Comparison of ENCODE assay signal across 1 cellular context in the genomic region with DNA sequence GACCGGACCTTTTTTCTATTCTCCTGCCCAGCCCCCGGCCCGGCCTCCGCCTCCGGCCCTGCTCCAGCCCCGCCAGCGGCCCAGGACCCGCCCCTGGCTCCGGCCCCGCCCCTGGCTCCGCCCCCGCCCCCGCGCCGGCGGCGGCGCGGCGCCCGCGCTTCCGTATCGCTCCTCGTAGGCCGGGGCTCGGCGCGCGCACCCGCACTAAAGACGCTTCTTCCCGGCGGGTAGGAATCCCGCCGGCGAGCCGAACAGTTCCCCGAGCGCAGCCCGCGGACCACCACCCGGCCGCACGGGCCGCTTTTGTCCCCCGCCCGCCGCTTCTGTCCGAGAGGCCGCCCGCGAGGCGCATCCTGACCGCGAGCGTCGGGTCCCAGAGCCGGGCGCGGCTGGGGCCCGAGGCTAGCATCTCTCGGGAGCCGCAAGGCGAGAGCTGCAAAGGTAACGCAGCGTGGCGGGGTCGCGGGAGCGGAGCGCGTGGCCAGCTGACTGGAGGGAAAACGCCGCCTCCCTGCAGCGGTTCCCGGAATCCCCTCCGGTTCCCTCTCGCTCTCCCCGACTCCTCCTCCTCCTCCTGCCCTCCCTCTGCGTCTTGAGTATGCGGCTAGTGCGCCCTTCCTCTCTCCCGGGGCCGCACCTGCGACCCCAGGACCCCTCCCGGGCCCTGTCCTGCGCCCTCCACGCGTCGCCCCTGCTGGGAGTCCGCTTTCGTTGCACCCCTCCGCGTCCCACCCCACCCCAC.
A peak's percentile ranks its signal among the peaks of the same experiment; 100 is the strongest.
TF ChIP-seq lines count a peak whose summit lies in the region.

A gene (plus strand): TSS at position 163 of the 742 bp plus-strand sequence. CDS start 11,985 bp downstream, outside the sequence.

TF ChIP-seq in K562, 482 proteins besides CTCF, POLR2A, EP300 and RAD21 (continued from another document and continues in another):
- TF ChIP-seq, protein P1, sequence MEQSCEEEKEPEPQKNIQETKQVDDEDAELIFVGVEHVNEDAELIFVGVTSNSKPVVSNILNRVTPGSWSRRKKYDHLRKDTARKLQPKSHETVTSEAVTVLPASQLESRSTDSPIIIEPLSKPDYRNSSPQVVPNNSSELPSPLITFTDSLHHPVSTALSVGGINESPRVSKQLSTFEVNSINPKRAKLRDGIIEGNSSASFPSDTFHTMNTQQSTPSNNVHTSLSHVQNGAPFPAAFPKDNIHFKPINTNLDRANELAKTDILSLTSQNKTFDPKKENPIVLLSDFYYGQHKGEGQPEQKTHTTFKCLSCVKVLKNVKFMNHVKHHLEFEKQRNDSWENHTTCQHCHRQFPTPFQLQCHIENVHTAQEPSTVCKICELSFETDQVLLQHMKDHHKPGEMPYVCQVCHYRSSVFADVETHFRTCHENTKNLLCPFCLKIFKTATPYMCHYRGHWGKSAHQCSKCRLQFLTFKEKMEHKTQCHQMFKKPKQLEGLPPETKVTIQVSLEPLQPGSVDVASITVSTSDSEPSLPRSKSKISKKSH (CRISPR knock-in tag; IDR thresholded peaks at IDR 0.05): no peak
- TF ChIP-seq ILK (tag; IDR thresholded peaks at IDR 0.05; ENCODE audit: borderline replicate concordance, low read depth) (no peak), ZBTB7A (IDR thresholded peaks at IDR 0.05; ENCODE audit: borderline replicate concordance, control insufficient read depth, low read depth, low read length) (no peak), SMAD4 (CRISPR knock-in tag; conservative IDR thresholded peaks at IDR 0.05) (peak; percentile 90), CEBPB (tag; IDR thresholded peaks at IDR 0.05) (no peak), SIX5 (IDR thresholded peaks at IDR 0.05; ENCODE audit: borderline replicate concordance in 1 of 2, insufficient read depth in 1 of 2, low read depth in 1 of 2, low read length in 2 of 2) (no peak), POU5F1 (IDR thresholded peaks at IDR 0.05; ENCODE audit: borderline replicate concordance, low read depth, low read length, partially characterized antibody) (no peak), POLR2B (IDR thresholded peaks at IDR 0.05; ENCODE audit: low read depth, partially characterized antibody) (no peak), RBFOX2 (IDR thresholded peaks at IDR 0.05; ENCODE audit: low read depth, low read length) (peak; percentile 79), ZNF165 (CRISPR knock-in tag; IDR thresholded peaks at IDR 0.05; ENCODE audit: borderline replicate concordance) (peak; percentile 16; the same call in 1 of the 2 replicates), ATF1 (CRISPR knock-in tag; IDR thresholded peaks at IDR 0.05) (no peak), ATF1 (tag; IDR thresholded peaks at IDR 0.05) (no peak; the same call in 1 of the 2 replicates), FUS (optimal IDR thresholded peaks at IDR 0.05; ENCODE audit: low read depth, low read length) (no peak), MTA3 (IDR thresholded peaks at IDR 0.05; ENCODE audit: borderline replicate concordance) (peak; percentile 35; the same call in 1 of the 2 replicates), MXI1 (IDR thresholded peaks at IDR 0.05; ENCODE audit: low read depth, low read length) (no peak), RBM25 (IDR thresholded peaks at IDR 0.05; ENCODE audit: low read depth, low read length, severe bottlenecking) (no peak)
- TF ChIP-seq, protein P2, sequence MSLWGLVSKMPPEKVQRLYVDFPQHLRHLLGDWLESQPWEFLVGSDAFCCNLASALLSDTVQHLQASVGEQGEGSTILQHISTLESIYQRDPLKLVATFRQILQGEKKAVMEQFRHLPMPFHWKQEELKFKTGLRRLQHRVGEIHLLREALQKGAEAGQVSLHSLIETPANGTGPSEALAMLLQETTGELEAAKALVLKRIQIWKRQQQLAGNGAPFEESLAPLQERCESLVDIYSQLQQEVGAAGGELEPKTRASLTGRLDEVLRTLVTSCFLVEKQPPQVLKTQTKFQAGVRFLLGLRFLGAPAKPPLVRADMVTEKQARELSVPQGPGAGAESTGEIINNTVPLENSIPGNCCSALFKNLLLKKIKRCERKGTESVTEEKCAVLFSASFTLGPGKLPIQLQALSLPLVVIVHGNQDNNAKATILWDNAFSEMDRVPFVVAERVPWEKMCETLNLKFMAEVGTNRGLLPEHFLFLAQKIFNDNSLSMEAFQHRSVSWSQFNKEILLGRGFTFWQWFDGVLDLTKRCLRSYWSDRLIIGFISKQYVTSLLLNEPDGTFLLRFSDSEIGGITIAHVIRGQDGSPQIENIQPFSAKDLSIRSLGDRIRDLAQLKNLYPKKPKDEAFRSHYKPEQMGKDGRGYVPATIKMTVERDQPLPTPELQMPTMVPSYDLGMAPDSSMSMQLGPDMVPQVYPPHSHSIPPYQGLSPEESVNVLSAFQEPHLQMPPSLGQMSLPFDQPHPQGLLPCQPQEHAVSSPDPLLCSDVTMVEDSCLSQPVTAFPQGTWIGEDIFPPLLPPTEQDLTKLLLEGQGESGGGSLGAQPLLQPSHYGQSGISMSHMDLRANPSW (CRISPR knock-in tag; IDR thresholded peaks at IDR 0.05): no peak
- TF ChIP-seq, protein P3, sequence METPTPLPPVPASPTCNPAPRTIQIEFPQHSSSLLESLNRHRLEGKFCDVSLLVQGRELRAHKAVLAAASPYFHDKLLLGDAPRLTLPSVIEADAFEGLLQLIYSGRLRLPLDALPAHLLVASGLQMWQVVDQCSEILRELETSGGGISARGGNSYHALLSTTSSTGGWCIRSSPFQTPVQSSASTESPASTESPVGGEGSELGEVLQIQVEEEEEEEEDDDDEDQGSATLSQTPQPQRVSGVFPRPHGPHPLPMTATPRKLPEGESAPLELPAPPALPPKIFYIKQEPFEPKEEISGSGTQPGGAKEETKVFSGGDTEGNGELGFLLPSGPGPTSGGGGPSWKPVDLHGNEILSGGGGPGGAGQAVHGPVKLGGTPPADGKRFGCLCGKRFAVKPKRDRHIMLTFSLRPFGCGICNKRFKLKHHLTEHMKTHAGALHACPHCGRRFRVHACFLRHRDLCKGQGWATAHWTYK (CRISPR knock-in tag; IDR thresholded peaks at IDR 0.05): peak; percentile 42; the same call in 1 of the 2 replicates
- TF ChIP-seq, protein P4, sequence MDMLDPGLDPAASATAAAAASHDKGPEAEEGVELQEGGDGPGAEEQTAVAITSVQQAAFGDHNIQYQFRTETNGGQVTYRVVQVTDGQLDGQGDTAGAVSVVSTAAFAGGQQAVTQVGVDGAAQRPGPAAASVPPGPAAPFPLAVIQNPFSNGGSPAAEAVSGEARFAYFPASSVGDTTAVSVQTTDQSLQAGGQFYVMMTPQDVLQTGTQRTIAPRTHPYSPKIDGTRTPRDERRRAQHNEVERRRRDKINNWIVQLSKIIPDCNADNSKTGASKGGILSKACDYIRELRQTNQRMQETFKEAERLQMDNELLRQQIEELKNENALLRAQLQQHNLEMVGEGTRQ (CRISPR knock-in tag; IDR thresholded peaks at IDR 0.05): peak; percentile 2; the same call in 1 of the 2 replicates
- TF ChIP-seq, protein P5, sequence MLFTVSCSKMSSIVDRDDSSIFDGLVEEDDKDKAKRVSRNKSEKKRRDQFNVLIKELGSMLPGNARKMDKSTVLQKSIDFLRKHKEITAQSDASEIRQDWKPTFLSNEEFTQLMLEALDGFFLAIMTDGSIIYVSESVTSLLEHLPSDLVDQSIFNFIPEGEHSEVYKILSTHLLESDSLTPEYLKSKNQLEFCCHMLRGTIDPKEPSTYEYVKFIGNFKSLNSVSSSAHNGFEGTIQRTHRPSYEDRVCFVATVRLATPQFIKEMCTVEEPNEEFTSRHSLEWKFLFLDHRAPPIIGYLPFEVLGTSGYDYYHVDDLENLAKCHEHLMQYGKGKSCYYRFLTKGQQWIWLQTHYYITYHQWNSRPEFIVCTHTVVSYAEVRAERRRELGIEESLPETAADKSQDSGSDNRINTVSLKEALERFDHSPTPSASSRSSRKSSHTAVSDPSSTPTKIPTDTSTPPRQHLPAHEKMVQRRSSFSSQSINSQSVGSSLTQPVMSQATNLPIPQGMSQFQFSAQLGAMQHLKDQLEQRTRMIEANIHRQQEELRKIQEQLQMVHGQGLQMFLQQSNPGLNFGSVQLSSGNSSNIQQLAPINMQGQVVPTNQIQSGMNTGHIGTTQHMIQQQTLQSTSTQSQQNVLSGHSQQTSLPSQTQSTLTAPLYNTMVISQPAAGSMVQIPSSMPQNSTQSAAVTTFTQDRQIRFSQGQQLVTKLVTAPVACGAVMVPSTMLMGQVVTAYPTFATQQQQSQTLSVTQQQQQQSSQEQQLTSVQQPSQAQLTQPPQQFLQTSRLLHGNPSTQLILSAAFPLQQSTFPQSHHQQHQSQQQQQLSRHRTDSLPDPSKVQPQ (CRISPR knock-in tag; IDR thresholded peaks at IDR 0.05; ENCODE audit: borderline replicate concordance): no peak
- TF ChIP-seq, protein P6, sequence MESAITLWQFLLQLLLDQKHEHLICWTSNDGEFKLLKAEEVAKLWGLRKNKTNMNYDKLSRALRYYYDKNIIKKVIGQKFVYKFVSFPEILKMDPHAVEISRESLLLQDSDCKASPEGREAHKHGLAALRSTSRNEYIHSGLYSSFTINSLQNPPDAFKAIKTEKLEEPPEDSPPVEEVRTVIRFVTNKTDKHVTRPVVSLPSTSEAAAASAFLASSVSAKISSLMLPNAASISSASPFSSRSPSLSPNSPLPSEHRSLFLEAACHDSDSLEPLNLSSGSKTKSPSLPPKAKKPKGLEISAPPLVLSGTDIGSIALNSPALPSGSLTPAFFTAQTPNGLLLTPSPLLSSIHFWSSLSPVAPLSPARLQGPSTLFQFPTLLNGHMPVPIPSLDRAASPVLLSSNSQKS (CRISPR knock-in tag; IDR thresholded peaks at IDR 0.05): no peak
- TF ChIP-seq, protein P7, sequence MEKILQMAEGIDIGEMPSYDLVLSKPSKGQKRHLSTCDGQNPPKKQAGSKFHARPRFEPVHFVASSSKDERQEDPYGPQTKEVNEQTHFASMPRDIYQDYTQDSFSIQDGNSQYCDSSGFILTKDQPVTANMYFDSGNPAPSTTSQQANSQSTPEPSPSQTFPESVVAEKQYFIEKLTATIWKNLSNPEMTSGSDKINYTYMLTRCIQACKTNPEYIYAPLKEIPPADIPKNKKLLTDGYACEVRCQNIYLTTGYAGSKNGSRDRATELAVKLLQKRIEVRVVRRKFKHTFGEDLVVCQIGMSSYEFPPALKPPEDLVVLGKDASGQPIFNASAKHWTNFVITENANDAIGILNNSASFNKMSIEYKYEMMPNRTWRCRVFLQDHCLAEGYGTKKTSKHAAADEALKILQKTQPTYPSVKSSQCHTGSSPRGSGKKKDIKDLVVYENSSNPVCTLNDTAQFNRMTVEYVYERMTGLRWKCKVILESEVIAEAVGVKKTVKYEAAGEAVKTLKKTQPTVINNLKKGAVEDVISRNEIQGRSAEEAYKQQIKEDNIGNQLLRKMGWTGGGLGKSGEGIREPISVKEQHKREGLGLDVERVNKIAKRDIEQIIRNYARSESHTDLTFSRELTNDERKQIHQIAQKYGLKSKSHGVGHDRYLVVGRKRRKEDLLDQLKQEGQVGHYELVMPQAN (IDR thresholded peaks at IDR 0.05; ENCODE audit: borderline replicate concordance): 0 out of 2 replicates have a peak, but pooled peaks have one; percentile 20
- TF ChIP-seq, protein P8, sequence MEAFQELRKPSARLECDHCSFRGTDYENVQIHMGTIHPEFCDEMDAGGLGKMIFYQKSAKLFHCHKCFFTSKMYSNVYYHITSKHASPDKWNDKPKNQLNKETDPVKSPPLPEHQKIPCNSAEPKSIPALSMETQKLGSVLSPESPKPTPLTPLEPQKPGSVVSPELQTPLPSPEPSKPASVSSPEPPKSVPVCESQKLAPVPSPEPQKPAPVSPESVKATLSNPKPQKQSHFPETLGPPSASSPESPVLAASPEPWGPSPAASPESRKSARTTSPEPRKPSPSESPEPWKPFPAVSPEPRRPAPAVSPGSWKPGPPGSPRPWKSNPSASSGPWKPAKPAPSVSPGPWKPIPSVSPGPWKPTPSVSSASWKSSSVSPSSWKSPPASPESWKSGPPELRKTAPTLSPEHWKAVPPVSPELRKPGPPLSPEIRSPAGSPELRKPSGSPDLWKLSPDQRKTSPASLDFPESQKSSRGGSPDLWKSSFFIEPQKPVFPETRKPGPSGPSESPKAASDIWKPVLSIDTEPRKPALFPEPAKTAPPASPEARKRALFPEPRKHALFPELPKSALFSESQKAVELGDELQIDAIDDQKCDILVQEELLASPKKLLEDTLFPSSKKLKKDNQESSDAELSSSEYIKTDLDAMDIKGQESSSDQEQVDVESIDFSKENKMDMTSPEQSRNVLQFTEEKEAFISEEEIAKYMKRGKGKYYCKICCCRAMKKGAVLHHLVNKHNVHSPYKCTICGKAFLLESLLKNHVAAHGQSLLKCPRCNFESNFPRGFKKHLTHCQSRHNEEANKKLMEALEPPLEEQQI (IDR thresholded peaks at IDR 0.05): no peak
- TF ChIP-seq, protein P9, sequence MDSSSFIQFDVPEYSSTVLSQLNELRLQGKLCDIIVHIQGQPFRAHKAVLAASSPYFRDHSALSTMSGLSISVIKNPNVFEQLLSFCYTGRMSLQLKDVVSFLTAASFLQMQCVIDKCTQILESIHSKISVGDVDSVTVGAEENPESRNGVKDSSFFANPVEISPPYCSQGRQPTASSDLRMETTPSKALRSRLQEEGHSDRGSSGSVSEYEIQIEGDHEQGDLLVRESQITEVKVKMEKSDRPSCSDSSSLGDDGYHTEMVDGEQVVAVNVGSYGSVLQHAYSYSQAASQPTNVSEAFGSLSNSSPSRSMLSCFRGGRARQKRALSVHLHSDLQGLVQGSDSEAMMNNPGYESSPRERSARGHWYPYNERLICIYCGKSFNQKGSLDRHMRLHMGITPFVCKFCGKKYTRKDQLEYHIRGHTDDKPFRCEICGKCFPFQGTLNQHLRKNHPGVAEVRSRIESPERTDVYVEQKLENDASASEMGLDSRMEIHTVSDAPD (CRISPR knock-in tag; IDR thresholded peaks at IDR 0.05): no peak
